ENCODE assay signal across 12 cellular contexts in the genomic region with DNA sequence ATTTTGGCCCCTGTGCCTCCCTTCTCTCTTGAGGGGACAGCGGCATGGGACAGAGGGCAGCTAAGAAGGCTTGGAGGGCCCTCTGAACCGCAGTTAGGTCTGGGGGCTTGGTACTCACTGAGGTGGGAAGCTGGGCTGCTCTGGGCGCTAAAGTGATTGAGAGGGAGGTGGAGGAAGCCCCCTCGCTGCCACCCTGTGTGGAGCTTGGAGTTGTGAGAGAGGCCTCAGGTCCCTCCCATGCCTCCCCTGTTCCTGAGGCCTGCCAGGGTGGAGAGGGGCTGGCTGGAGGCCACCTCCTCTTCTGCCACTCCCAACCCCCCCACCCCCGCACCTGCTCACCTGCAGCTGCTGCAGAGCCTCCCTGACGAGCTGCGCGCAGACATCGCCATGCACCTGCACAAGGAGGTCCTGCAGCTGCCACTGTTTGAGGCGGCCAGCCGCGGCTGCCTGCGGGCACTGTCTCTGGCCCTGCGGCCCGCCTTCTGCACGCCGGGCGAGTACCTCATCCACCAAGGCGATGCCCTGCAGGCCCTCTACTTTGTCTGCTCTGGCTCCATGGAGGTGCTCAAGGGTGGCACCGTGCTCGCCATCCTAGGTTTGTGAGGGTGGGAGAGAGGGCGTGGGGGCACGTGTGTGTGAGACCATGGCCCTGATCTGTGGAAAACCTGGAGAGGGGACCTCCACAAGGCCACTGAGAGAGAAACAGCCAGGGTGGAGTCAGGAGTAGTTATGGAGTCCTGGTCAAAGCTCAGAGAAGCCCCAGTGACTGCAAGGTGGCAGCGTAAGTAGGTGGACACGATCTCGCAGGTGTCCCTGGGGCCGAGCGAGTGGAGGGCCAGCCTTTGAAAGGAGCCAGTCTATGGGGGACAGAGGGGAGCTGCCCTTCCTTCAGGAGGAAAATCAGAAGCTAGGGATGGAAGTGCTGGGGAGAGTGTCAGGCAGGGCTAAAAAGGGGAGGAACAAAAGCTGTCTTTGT. TPM values are rescaled to one million over a fixed set of nuclear protein-coding genes. Genes with fewer than 3 reads are reported as not detected.
DNase-seq lines count a peak whose midpoint lies in the region; ATAC-seq and TF ChIP-seq lines count a peak whose summit lies in the region.
"Had no signal": no experiment of that assay in that cellular context is flagged by ENCODE, and none has a peak within 500 bp of the region (broad histone marks: within the 10 kb centered on the region; RNA-seq: fewer than 3 reads in every experiment).

No MANE protein-coding gene starts in this region.

- peak overlapping the region; percentile 83 for H3K4me3 Mint-ChIP-seq in stimulated activated naive CD8-positive, alpha-beta T cell treated with anti-CD3 and anti-CD28 coated beads, Interleukin-15, Interleukin-2, amounts not matched to agents 100 ng/mL and 50 ng/mL, for 24 hours

- ATAC-seq in stimulated activated naive CD8-positive, alpha-beta T cell treated with anti-CD3 and anti-CD28 coated beads, Interleukin-15, Interleukin-2, amounts not matched to agents 100 U/mL and 50 U/mL, for 24 hours = no peak
- ATAC-seq in upper lobe of right lung (no peak), left lobe of liver (no peak), HG03159 (IDR thresholded peaks at IDR 0.05; ENCODE audit: unreplicated experiment) (no peak)

- DNase-seq in stimulated activated naive CD8-positive, alpha-beta T cell treated with anti-CD3 and anti-CD28 coated beads, Interleukin-15, Interleukin-2, amounts not matched to agents 100 U/mL and 50 U/mL, for 24 hours = no peak
- DNase-seq in NCI-H345 treated with DMSO at 0.1 percent for 48 hours (lab: John Stamatoyannopoulos, UW; ENCODE audit: unreplicated experiment) = peak; percentile 14
- DNase-seq in esophagus muscularis mucosa (ENCODE audit: extremely low spot score) = no peak
- peak; percentile 61 for DNase-seq in upper lobe of right lung
- DNase-seq in left lobe of liver (ENCODE audit: low spot score) = no peak
- DNase-seq in DMS 273 (lab: John Stamatoyannopoulos, UW; ENCODE audit: unreplicated experiment) = no peak
- DNase-seq: BE2C, SIG-M5 had no signal

- H3K36me3 Mint-ChIP-seq in stimulated activated naive CD8-positive, alpha-beta T cell treated with anti-CD3 and anti-CD28 coated beads, Interleukin-15, Interleukin-2, amounts not matched to agents 100 ng/mL and 50 ng/mL, for 24 hours (ENCODE audit: low read depth) = no peaks in the 10 kb centered on the region

- 96% methylated on average over 28 of the region's 28 CpGs for WGBS in esophagus muscularis mucosa

- no peaks in the 10 kb centered on the region for H3K9me3 Mint-ChIP-seq in stimulated activated naive CD8-positive, alpha-beta T cell treated with anti-CD3 and anti-CD28 coated beads, Interleukin-15, Interleukin-2, amounts not matched to agents 100 ng/mL and 50 ng/mL, for 24 hours

- no peaks in the 10 kb centered on the region for H3K9me3 ChIP-seq in esophagus muscularis mucosa
- no peaks in the 10 kb centered on the region for H3K9me3 ChIP-seq in upper lobe of right lung
- H3K9me3 ChIP-seq: BE2C, neutrophil had no signal

- H3K4me1 Mint-ChIP-seq in stimulated activated naive CD8-positive, alpha-beta T cell treated with anti-CD3 and anti-CD28 coated beads, Interleukin-15, Interleukin-2, amounts not matched to agents 100 ng/mL and 50 ng/mL, for 24 hours (ENCODE audit: low read depth) = peaks cover 21% of the 10 kb centered on the region

- intact Hi-C loops in esophagus muscularis mucosa (cut with DNase I) (no loop called here), upper lobe of right lung (cut with DNase I) (no loop called here)

- peaks cover 0 to 55% (median 5%) of the 10 kb centered on the region in 4 donors for H3K27me3 ChIP-seq in esophagus muscularis mucosa
- H3K27me3 ChIP-seq in upper lobe of right lung = peaks cover 36% of the 10 kb centered on the region
- H3K27me3 ChIP-seq: BE2C had no signal

- H3K4me1 ChIP-seq in esophagus muscularis mucosa (peaks cover 13 to 18% (median 16%) of the 10 kb centered on the region in 4 donors), upper lobe of right lung (peaks cover 14% of the 10 kb centered on the region)
- H3K4me1 ChIP-seq: BE2C had no signal

- TF ChIP-seq EP300 in esophagus muscularis mucosa (IDR thresholded peaks at IDR 0.05) = no peak

- no peak for TF ChIP-seq CTCF in esophagus muscularis mucosa (IDR thresholded peaks at IDR 0.05)
- no peak for TF ChIP-seq CTCF in upper lobe of right lung (IDR thresholded peaks at IDR 0.05)

- H3K4me3 ChIP-seq in esophagus muscularis mucosa (peak overlapping the region in 3 of 4 donors; percentile 45 to 50 (median 48)), upper lobe of right lung (no peak overlapping the region)

- H3K36me3 ChIP-seq in esophagus muscularis mucosa (no peaks in the 10 kb centered on the region), upper lobe of right lung (no peaks in the 10 kb centered on the region)
- H3K36me3 ChIP-seq: BE2C, neutrophil had no signal

- peak overlapping the region; percentile 69 for H3K27ac Mint-ChIP-seq in stimulated activated naive CD8-positive, alpha-beta T cell treated with anti-CD3 and anti-CD28 coated beads, Interleukin-15, Interleukin-2, amounts not matched to agents 100 ng/mL and 50 ng/mL, for 24 hours

- H3K27me3 Mint-ChIP-seq in stimulated activated naive CD8-positive, alpha-beta T cell treated with anti-CD3 and anti-CD28 coated beads, Interleukin-15, Interleukin-2, amounts not matched to agents 100 ng/mL and 50 ng/mL, for 24 hours = peaks cover 15% of the 10 kb centered on the region

- no peak overlapping the region for H3K27ac ChIP-seq in esophagus muscularis mucosa (replicated peaks in 1 of 4)
- no peak overlapping the region for H3K27ac ChIP-seq in upper lobe of right lung
- H3K27ac ChIP-seq: epithelial cell of prostate, neutrophil had no signal

- TF ChIP-seq POLR2A in esophagus muscularis mucosa (IDR thresholded peaks at IDR 0.05; ENCODE audit: low read depth) = no peak

RNA-seq across cellular contexts. Expression of gene KCNH3, which starts 11.2 kb away (rescaled TPM):
- under 1 TPM in 3 of 4 donors, not detected in 1; 0.34 to 0.66 (median 0.65) TPM for total RNA-seq in esophagus muscularis mucosa
- total RNA-seq in upper lobe of right lung = 0.90 TPM
- 0.13 TPM for total RNA-seq in left lobe of liver

RNA-seq across cellular contexts. Expression of gene MCRS1, which starts 17.9 kb away (rescaled TPM):
- 10 to 100 TPM; 43.7 to 71.9 (median 56.4) TPM for total RNA-seq in esophagus muscularis mucosa
- 54.0 TPM for total RNA-seq in upper lobe of right lung
- 21.0 TPM for total RNA-seq in left lobe of liver

RNA-seq across cellular contexts. Expression of gene FAM186B, which starts 55.4 kb away (rescaled TPM):
- total RNA-seq in esophagus muscularis mucosa (under 1 TPM; under 0.01 to 0.46 (median 0.21) TPM), upper lobe of right lung (0.75 TPM), left lobe of liver (1.2 TPM)

Comparison
In these comparisons a context has a peak if more than half of its experiments do, and no peak if none do; other contexts are left out.
1. DNase-seq: peak in NCI-H345 treated with DMSO at 0.1 percent for 48 hours (single experiment) and upper lobe of right lung (single experiment); none in stimulated activated naive CD8-positive, alpha-beta T cell treated with anti-CD3 and anti-CD28 coated beads, Interleukin-15, Interleukin-2, amounts not matched to agents 100 U/mL and 50 U/mL, for 24 hours (single experiment), esophagus muscularis mucosa (single experiment), left lobe of liver (single experiment) and DMS 273 (single experiment).